Comparison of ENCODE assay signal across 14 cellular contexts in genomic region chr19:6020972-6021805, GRCh38. TPM values are rescaled to one million over a fixed set of nuclear protein-coding genes. Genes with fewer than 3 reads are reported as not detected.
DNase-seq lines count a peak whose midpoint lies in the region; ATAC-seq, FAIRE-seq and TF ChIP-seq lines count a peak whose summit lies in the region.
"Had no signal": no experiment of that assay in that cellular context is flagged by ENCODE, and none has a peak within 500 bp of the region (broad histone marks: within the 10 kb centered on the region; RNA-seq: fewer than 3 reads in every experiment).

No MANE protein-coding gene starts in this region.

- H3K4me1 ChIP-seq in BLaER1 (peaks cover 67% of the 10 kb centered on the region), OCI-LY1 (ENCODE audit: insufficient read depth, low read length, severe bottlenecking) (no peaks in the 10 kb centered on the region), HepG2 (ENCODE audit: insufficient read depth, low read length) (peaks cover 52% of the 10 kb centered on the region), MM.1S (ENCODE audit: low read length) (no peaks in the 10 kb centered on the region)
- H3K4me1 ChIP-seq: colonic mucosa had no signal

- peak; percentile 51 for FAIRE-seq in HepG2 (lab: Jason Lieb, UNC)
- FAIRE-seq: urothelium cell line had no signal

- peak overlapping the region; percentile 79 for H3K4me2 ChIP-seq in BLaER1
- H3K4me2 ChIP-seq in OCI-LY1 (ENCODE audit: low read length) = no peak overlapping the region
- peak overlapping the region; percentile 44; the same call in 1 of the 2 replicates for H3K4me2 ChIP-seq in HepG2 (ENCODE audit: low read depth, low read length)
- H3K4me2 ChIP-seq in MM.1S (ENCODE audit: low read depth, low read length) = no peak overlapping the region
- H3K4me2 ChIP-seq: SK-N-SH had no signal

- H3K9me2 ChIP-seq in OCI-LY1 (ENCODE audit: low read depth, low read length) (no peaks in the 10 kb centered on the region), MM.1S (replicated peaks; ENCODE audit: insufficient read depth, low read length) (no peaks in the 10 kb centered on the region)
- H3K9me2 ChIP-seq: SK-N-SH had no signal

- in situ Hi-C loops in HepG2 (cut with HindIII; ENCODE audit: extremely low pct_ligation_motif_present, low pct_unique_long_range_greater_than_20kb) = loop anchor here (5.0 kb wide), 2 partner anchors 34 to 219 kb away; no protein-coding TSS in a partner anchor

- H3K27me3 ChIP-seq in BLaER1 (no peaks in the 10 kb centered on the region), OCI-LY1 (ENCODE audit: insufficient read depth, low read length) (peaks cover 6% of the 10 kb centered on the region; the same call in 1 of the 2 replicates), HepG2 (ENCODE audit: control insufficient read depth in 1 of 2, insufficient read depth in 2 of 2, low read length in 2 of 2) (peaks cover 5 to 46% of the 10 kb centered on the region in 2 experiments), MM.1S (replicated peaks; ENCODE audit: insufficient read depth, low read length) (peaks cover 95% of the 10 kb centered on the region)
- H3K27me3 ChIP-seq: colonic mucosa, MG63 had no signal

- TF ChIP-seq POLR2A in HepG2 (IDR thresholded peaks at IDR 0.05; ENCODE audit: insufficient read depth in 1 of 2, low read depth in 2 of 2, low read length in 2 of 2) = no peak

- H3K36me3 ChIP-seq in BLaER1 (no peaks in the 10 kb centered on the region), OCI-LY1 (ENCODE audit: insufficient read depth, low read length) (no peaks in the 10 kb centered on the region), HepG2 (replicated peaks in 1 of 2; ENCODE audit: control insufficient read depth in 1 of 2, insufficient read depth in 2 of 2, low read length in 2 of 2) (no peaks in the 10 kb centered on the region), MM.1S (replicated peaks; ENCODE audit: insufficient read depth, low read length) (no peaks in the 10 kb centered on the region)
- H3K36me3 ChIP-seq: colonic mucosa, MG63 had no signal

- TF ChIP-seq CTCF in OCI-LY1 (IDR thresholded peaks at IDR 0.05; ENCODE audit: low read length) (peak; percentile 7; the same call in 1 of the 2 replicates), HepG2 (CRISPR knock-in tag; IDR thresholded peaks at IDR 0.05) (peak; percentile 27; the same call in 1 of the 2 replicates), MM.1S (IDR thresholded peaks at IDR 0.05; ENCODE audit: low read length) (no peak)

- peaks cover 2% of the 10 kb centered on the region for H3K27me3 Mint-ChIP-seq in activated T-helper 1 cell treated with anti-CD3 and anti-CD28 coated beads, Interleukin-12 subunit alpha, Interleukin-12 subunit beta, Interleukin-2, Interleukin-4 antibody, amounts not matched to agents 30 ng/mL and 10 ng/mL and 1 ng/mL, durations not matched to agents 14 hours and 24 hours and 36 hours (ENCODE audit: insufficient read depth)

- POLR2A ChIA-PET in HepG2 (lab: Yijun Ruan, JAX) = interaction anchor here (1.1 to 1.8 kb wide), 2 partner anchors 53 to 118 kb away, joined by 3 to 6 read pairs; partner anchors contain the start of gene NDUFA11

- H3K4me1 Mint-ChIP-seq in activated T-helper 1 cell treated with anti-CD3 and anti-CD28 coated beads, Interleukin-12 subunit alpha, Interleukin-12 subunit beta, Interleukin-2, Interleukin-4 antibody, amounts not matched to agents 30 ng/mL and 10 ng/mL and 1 ng/mL, durations not matched to agents 14 hours and 24 hours and 36 hours (ENCODE audit: low read depth) = no peaks in the 10 kb centered on the region

- intact Hi-C loops in HepG2 (cut with micrococcal nuclease; ENCODE audit: unreplicated experiment) = loop anchor here (10.0 kb wide), 1 partner anchor 216 kb away; the partner anchor contains the start of gene NRTN
- intact Hi-C loops in activated T-helper 1 cell treated with anti-CD3 and anti-CD28 coated beads, Interleukin-12 subunit alpha, Interleukin-12 subunit beta, Interleukin-2, Interleukin-4 antibody, amounts not matched to agents 30 ng/mL and 10 ng/mL and 1 ng/mL, durations not matched to agents 14 hours and 24 hours and 36 hours (cut with micrococcal nuclease) = no loop called here

- H3K27ac ChIP-seq in BLaER1 = no peak overlapping the region; the same call in 1 of the 2 replicates
- H3K27ac ChIP-seq in OCI-LY1 (ENCODE audit: low read depth, low read length, poor library complexity, severe bottlenecking) = no peak overlapping the region
- H3K27ac ChIP-seq in HepG2 (ENCODE audit: extremely low read length, insufficient read depth, low read length) = no peak overlapping the region
- no peak overlapping the region for H3K27ac ChIP-seq in MM.1S (ENCODE audit: low read length)
- H3K27ac ChIP-seq: colonic mucosa had no signal

- H3K79me2 ChIP-seq in OCI-LY1 (ENCODE audit: insufficient read depth, low read length) (no peaks in the 10 kb centered on the region), HepG2 (ENCODE audit: insufficient read depth, low read length) (no peaks in the 10 kb centered on the region), MM.1S (ENCODE audit: low read length) (no peaks in the 10 kb centered on the region)

- no TSS peak for BruUV-seq in HepG2 (replicated peaks; lab: Mats Ljungman, UMichigan)

- H3K4me3 ChIP-seq in BLaER1 (no peak overlapping the region), OCI-LY1 (ENCODE audit: low read depth, low read length, poor library complexity, severe bottlenecking) (no peak overlapping the region), HepG2 (replicated peaks in 1 of 3; ENCODE audit: insufficient read depth in 1 of 3, low read depth in 2 of 3, low read length in 3 of 3) (no peak overlapping the region), MM.1S (ENCODE audit: low read length) (no peak overlapping the region)
- H3K4me3 ChIP-seq: colonic mucosa, MG63 had no signal

- no peak overlapping the region for H3K27ac Mint-ChIP-seq in activated T-helper 1 cell treated with anti-CD3 and anti-CD28 coated beads, Interleukin-12 subunit alpha, Interleukin-12 subunit beta, Interleukin-2, Interleukin-4 antibody, amounts not matched to agents 30 ng/mL and 10 ng/mL and 1 ng/mL, durations not matched to agents 14 hours and 24 hours and 36 hours
- H3K27ac Mint-ChIP-seq: activated naive CD8-positive, alpha-beta T cell treated with anti-CD3 and anti-CD28 coated beads for 36 hours had no signal

- H3K9me3 ChIP-seq in BLaER1 (no peaks in the 10 kb centered on the region), OCI-LY1 (ENCODE audit: low read length) (no peaks in the 10 kb centered on the region), HepG2 (ENCODE audit: low read length) (no peaks in the 10 kb centered on the region), MM.1S (replicated peaks; ENCODE audit: insufficient read depth, low read length) (no peaks in the 10 kb centered on the region)
- H3K9me3 ChIP-seq: colonic mucosa, MG63, SK-N-SH had no signal

- H4K20me1 ChIP-seq in BLaER1 (no peaks in the 10 kb centered on the region), OCI-LY1 (ENCODE audit: insufficient read depth, low read length) (no peaks in the 10 kb centered on the region), HepG2 (ENCODE audit: insufficient read depth, low read length) (no peaks in the 10 kb centered on the region), MM.1S (ENCODE audit: insufficient read depth, low read length) (no peaks in the 10 kb centered on the region)

- H2AFZ ChIP-seq in OCI-LY1 (ENCODE audit: low read length) = no peak overlapping the region
- H2AFZ ChIP-seq in HepG2 (ENCODE audit: low read length) = no peak overlapping the region
- H2AFZ ChIP-seq in MM.1S (ENCODE audit: low read length) = no peak overlapping the region

- no peak for ATAC-seq in HepG2

- TF ChIP-seq RAD21 in HepG2 (CRISPR knock-in tag; IDR thresholded peaks at IDR 0.05) = no peak

- H3K4me3 Mint-ChIP-seq in activated T-helper 1 cell treated with anti-CD3 and anti-CD28 coated beads, Interleukin-12 subunit alpha, Interleukin-12 subunit beta, Interleukin-2, Interleukin-4 antibody, amounts not matched to agents 30 ng/mL and 10 ng/mL and 1 ng/mL, durations not matched to agents 14 hours and 24 hours and 36 hours = no peak overlapping the region
- H3K4me3 Mint-ChIP-seq: activated naive CD8-positive, alpha-beta T cell treated with anti-CD3 and anti-CD28 coated beads for 36 hours had no signal

- CTCF ChIA-PET in HepG2 (lab: Yijun Ruan, JAX; ENCODE audit: low intra/inter-chr PET ratio, low total read pairs) = interaction anchor here (0.6 to 3.8 kb wide), 4 partner anchors 24 to 248 kb away, joined by 3 to 49 read pairs (median 10); no protein-coding TSS in a partner anchor

- WGBS in HepG2 (ENCODE audit: low lambda C conversion rate) = 25% methylated on average over 21 of the region's 22 CpGs

- no peak for TF ChIP-seq EP300 in HepG2 (IDR thresholded peaks at IDR 0.05; ENCODE audit: low read depth in 2 of 2, low read length in 2 of 2)
- no peak for TF ChIP-seq EP300 in HepG2 (CRISPR knock-in tag; IDR thresholded peaks at IDR 0.05; ENCODE audit: borderline replicate concordance)

- no peaks in the 10 kb centered on the region for H3F3A ChIP-seq in OCI-LY1 (ENCODE audit: insufficient read depth, low read length)
- no peaks in the 10 kb centered on the region for H3F3A ChIP-seq in MM.1S (ENCODE audit: insufficient read depth, low read length)

- no peaks in the 10 kb centered on the region for H3K9me3 Mint-ChIP-seq in activated T-helper 1 cell treated with anti-CD3 and anti-CD28 coated beads, Interleukin-12 subunit alpha, Interleukin-12 subunit beta, Interleukin-2, Interleukin-4 antibody, amounts not matched to agents 30 ng/mL and 10 ng/mL and 1 ng/mL, durations not matched to agents 14 hours and 24 hours and 36 hours
- H3K9me3 Mint-ChIP-seq: activated naive CD8-positive, alpha-beta T cell treated with anti-CD3 and anti-CD28 coated beads for 36 hours had no signal

- H3K9ac ChIP-seq in BLaER1 (no peak overlapping the region), OCI-LY1 (ENCODE audit: low read length) (no peak overlapping the region), HepG2 (ENCODE audit: insufficient read depth, low read depth, low read length) (no peak overlapping the region), MM.1S (ENCODE audit: low read length) (no peak overlapping the region)
- H3K9ac ChIP-seq: SK-N-SH had no signal

- peak; percentile 77 for DNase-seq in NCI-H1092 treated with DMSO at 0.1 percent for 48 hours (lab: John Stamatoyannopoulos, UW)
- DNase-seq in HepG2 (ENCODE audit: low spot score) = peak; percentile 19
- DNase-seq in SIG-M5 treated with dmso at 0.1 percent for 504 hours (lab: John Stamatoyannopoulos, UW; ENCODE audit: unreplicated experiment) = no peak
- no peak for DNase-seq in mucosa of gallbladder (ENCODE audit: low spot score)
- no peak for DNase-seq in activated T-helper 1 cell treated with anti-CD3 and anti-CD28 coated beads, Interleukin-12 subunit alpha, Interleukin-12 subunit beta, Interleukin-2, Interleukin-4 antibody, amounts not matched to agents 30 ng/mL and 10 ng/mL and 1 ng/mL, durations not matched to agents 14 hours and 24 hours and 36 hours (ENCODE audit: low spot score)
- no peak for DNase-seq in MM.1S
- DNase-seq: activated naive CD8-positive, alpha-beta T cell treated with anti-CD3 and anti-CD28 coated beads for 36 hours; colonic mucosa; MG63; stimulated activated CD4-positive, alpha-beta T cell treated with anti-CD3 and anti-CD28 coated beads, Interleukin-1b, Interleukin-23, amount 100 ng/mL, for 48 hours had no signal

- H3K36me3 Mint-ChIP-seq in activated T-helper 1 cell treated with anti-CD3 and anti-CD28 coated beads, Interleukin-12 subunit alpha, Interleukin-12 subunit beta, Interleukin-2, Interleukin-4 antibody, amounts not matched to agents 30 ng/mL and 10 ng/mL and 1 ng/mL, durations not matched to agents 14 hours and 24 hours and 36 hours (ENCODE audit: low read depth) = no peaks in the 10 kb centered on the region
- H3K36me3 Mint-ChIP-seq: activated naive CD8-positive, alpha-beta T cell treated with anti-CD3 and anti-CD28 coated beads for 36 hours had no signal

RNA-seq across cellular contexts. Expression of gene RANBP3, which starts 43.2 kb away (rescaled TPM):
- 37.2 and 39.5 TPM in 2 replicates for total RNA-seq in HepG2 (2016; rRNA removed; fragmentation: Illumina TruSeq; extraction: Trizol)
- total RNA-seq in HepG2 (2016; cell fraction: cytosol; rRNA removed; fragmentation: Illumina TruSeq; extraction: Trizol; ENCODE audit: low read depth) = 15.1 and 18.2 TPM in 2 replicates
- 27.1 and 40.8 TPM in 2 replicates for total RNA-seq in HepG2 (2016; cell fraction: insoluble cytoplasmic fraction; rRNA removed; fragmentation: Illumina TruSeq; extraction: Trizol)
- 19.4 and 20.4 TPM in 2 replicates for total RNA-seq in HepG2 (2016; cell fraction: membrane; rRNA removed; fragmentation: Illumina TruSeq; extraction: Trizol)
- 47.7 and 56.8 TPM in 2 replicates for total RNA-seq in HepG2 (2016; cell fraction: nucleus; rRNA removed; fragmentation: Illumina TruSeq; extraction: Trizol)
- 149 and 151 TPM in 2 replicates for polyA plus RNA-seq in HepG2 (2011; rRNA removed)
- 91.7 and 149 TPM in 2 replicates for polyA plus RNA-seq in HepG2 (2011; cell fraction: cytosol; rRNA removed)
- 233 and 293 TPM in 2 replicates for polyA plus RNA-seq in HepG2 (2011; cell fraction: nucleus; rRNA removed)
- polyA plus RNA-seq in HepG2 (2012) = 62.1 and 64.6 TPM in 2 replicates
- 10.3 and 11.7 TPM in 2 replicates for polyA plus RNA-seq in HepG2 (2016; cell fraction: cytosol; fragmentation: Illumina TruSeq; extraction: Trizol; ENCODE audit: low read depth)
- 53.5 and 62.0 TPM in 2 replicates for polyA plus RNA-seq in HepG2 (2016; cell fraction: insoluble cytoplasmic fraction; fragmentation: Illumina TruSeq; extraction: Trizol; ENCODE audit: low read depth)
- 18.2 and 24.3 TPM in 2 replicates for polyA plus RNA-seq in HepG2 (2016; cell fraction: membrane; fragmentation: Illumina TruSeq; extraction: Trizol; ENCODE audit: low read depth)
- 127 and 170 TPM in 2 replicates for polyA plus RNA-seq in HepG2 (2016; cell fraction: nucleus; fragmentation: Illumina TruSeq; extraction: Trizol; ENCODE audit: insufficient read depth, low read depth)
- polyA minus RNA-seq in HepG2 (2011; rRNA and poly(A)+ RNA removed; ENCODE audit: low replicate concordance) = 43.2 and 193 TPM in 2 replicates
- polyA minus RNA-seq in HepG2 (2011; cell fraction: cytosol; rRNA and poly(A)+ RNA removed) = 76.9 and 86.6 TPM in 2 replicates
- polyA minus RNA-seq in HepG2 (2011; cell fraction: nucleus; rRNA and poly(A)+ RNA removed) = 74.3 and 80.3 TPM in 2 replicates
- 75.5 TPM for total RNA-seq in mucosa of gallbladder
- total RNA-seq in activated T-helper 1 cell treated with anti-CD3 and anti-CD28 coated beads, Interleukin-12 subunit alpha, Interleukin-12 subunit beta, Interleukin-2, Interleukin-4 antibody, amounts not matched to agents 30 ng/mL and 10 ng/mL and 1 ng/mL, durations not matched to agents 14 hours and 24 hours and 36 hours = 122 and 126 TPM in 2 replicates

Comparison
In these comparisons a context has a peak if more than half of its experiments do, and no peak if none do; other contexts are left out.
1. H3K4me2 ChIP-seq: peak in BLaER1 (single experiment) and HepG2 (single experiment); none in OCI-LY1 (single experiment) and MM.1S (single experiment).
2. DNase-seq: peak in NCI-H1092 treated with DMSO at 0.1 percent for 48 hours (single experiment) and HepG2 (single experiment); none in SIG-M5 treated with dmso at 0.1 percent for 504 hours (single experiment), mucosa of gallbladder (single experiment), activated T-helper 1 cell treated with anti-CD3 and anti-CD28 coated beads, Interleukin-12 subunit alpha, Interleukin-12 subunit beta, Interleukin-2, Interleukin-4 antibody, amounts not matched to agents 30 ng/mL and 10 ng/mL and 1 ng/mL, durations not matched to agents 14 hours and 24 hours and 36 hours (single experiment) and MM.1S (single experiment).